In genomic region chr13:35388456-35388855, GRCh38 we compare ENCODE assay signal across 21 cellular contexts.
A peak's percentile ranks its signal among the peaks of the same experiment; 100 is the strongest.
DNase-seq lines count a peak whose midpoint lies in the region; ATAC-seq, FAIRE-seq and TF ChIP-seq lines count a peak whose summit lies in the region.
"Had no signal": no experiment of that assay in that cellular context is flagged by ENCODE, and none has a peak within 500 bp of the region (broad histone marks: within the 10 kb centered on the region; RNA-seq: fewer than 3 reads in every experiment).

No MANE protein-coding gene starts in this region.

- no peaks in the 10 kb centered on the region for H3K36me3 ChIP-seq in HEK293 (ENCODE audit: control insufficient read depth in 2 of 2, insufficient read depth in 1 of 2, low read length in 2 of 2)
- no peaks in the 10 kb centered on the region for H3K36me3 ChIP-seq in adipocyte (ENCODE audit: control insufficient read depth, insufficient read depth, low read length, severe bottlenecking)
- no peaks in the 10 kb centered on the region for H3K36me3 ChIP-seq in mesendoderm (ENCODE audit: control insufficient read depth, insufficient read depth, low read length)

- H3K4me1 ChIP-seq in HEK293 (ENCODE audit: control insufficient read depth, insufficient read depth, low read length) = peaks cover 8% of the 10 kb centered on the region; the same call in 1 of the 2 replicates
- peaks cover 26% of the 10 kb centered on the region for H3K4me1 ChIP-seq in adipocyte (ENCODE audit: control insufficient read depth, insufficient read depth, low read length)
- H3K4me1 ChIP-seq in mesendoderm (ENCODE audit: control insufficient read depth, low read depth, low read length) = no peaks in the 10 kb centered on the region

- H4K5ac ChIP-seq in mesendoderm (ENCODE audit: low read length) = no peak overlapping the region

- DNase-seq in adipocyte (ENCODE audit: low read depth) (peak; percentile 24), glutamatergic neuron (no peak), skeletal muscle cell (ENCODE audit: low read depth) (peak; percentile 32), DMS153 treated with DMSO at 0.1 percent for 48 hours (lab: John Stamatoyannopoulos, UW; ENCODE audit: unreplicated experiment) (no peak), left lobe of liver (ENCODE audit: low spot score) (no peak), frontal cortex (ENCODE audit: low spot score in 2 of 2) (no peak), mesendoderm (no peak)
- DNase-seq: activated CD4-positive, alpha-beta T cell treated with anti-CD3 and anti-CD28 coated beads, Interleukin-2, amount 10 ng/mL, durations not matched to agents 24 days and 14 days; activated CD8-positive, alpha-beta memory T cell treated with anti-CD3 and anti-CD28 coated beads, Interleukin-2, amount 50 U/mL, for 48 hours; activated gamma-delta T cell treated with Interleukin-2 at 50 U/mL for 16 hours; anterior cingulate cortex; COR-L47; head of caudate nucleus; NCI-H2029 treated with DMSO at 0.1 percent for 48 hours; occipital lobe; PC-9; stimulated activated CD4-positive, alpha-beta T cell treated with anti-CD3 and anti-CD28 coated beads, Interleukin-4, amount 100 ng/mL, for 1 hour; substantia nigra had no signal

- H3K27me3 Mint-ChIP-seq in glutamatergic neuron (ENCODE audit: unreplicated experiment) = no peaks in the 10 kb centered on the region
- H3K27me3 Mint-ChIP-seq: activated CD4-positive, alpha-beta T cell treated with anti-CD3 and anti-CD28 coated beads, Interleukin-2, amount 10 ng/mL, durations not matched to agents 24 days and 14 days; memory B cell had no signal

- no peak overlapping the region for H2BK15ac ChIP-seq in mesendoderm (replicated peaks; ENCODE audit: low read depth)

- no peak overlapping the region for H3K18ac ChIP-seq in mesendoderm (ENCODE audit: low read length)

- H3K4me1 Mint-ChIP-seq in glutamatergic neuron (ENCODE audit: low read depth, unreplicated experiment) = peaks cover 50% of the 10 kb centered on the region
- H3K4me1 Mint-ChIP-seq: activated CD4-positive, alpha-beta T cell treated with anti-CD3 and anti-CD28 coated beads, Interleukin-2, amount 10 ng/mL, durations not matched to agents 24 days and 14 days; memory B cell had no signal

- no peak overlapping the region for H2BK5ac ChIP-seq in mesendoderm (ENCODE audit: low read length)

- no peak for ATAC-seq in left lobe of liver

- H3K9me3 ChIP-seq in HEK293 (ENCODE audit: control insufficient read depth, insufficient read depth, low read depth, low read length) (no peaks in the 10 kb centered on the region), adipocyte (ENCODE audit: control insufficient read depth, low read length) (no peaks in the 10 kb centered on the region)

- no peak overlapping the region for H2AK5ac ChIP-seq in mesendoderm (ENCODE audit: low read length)

- no peak overlapping the region for H3K56ac ChIP-seq in mesendoderm (ENCODE audit: low read length)

- H3K4me2 ChIP-seq in mesendoderm (ENCODE audit: low read length) = no peak overlapping the region
- H3K4me2 ChIP-seq: PC-9 had no signal

- no peak overlapping the region for H3K23ac ChIP-seq in mesendoderm (ENCODE audit: low read length)

- H4K8ac ChIP-seq in mesendoderm (ENCODE audit: low read depth, low read length) = no peak overlapping the region

- H3K4ac ChIP-seq in mesendoderm (ENCODE audit: low read depth, low read length) = no peak overlapping the region

- H3K36me3 Mint-ChIP-seq in glutamatergic neuron (ENCODE audit: unreplicated experiment) = no peaks in the 10 kb centered on the region

- FAIRE-seq in frontal cortex (lab: Jason Lieb, UNC) = no peak

- H3K9ac ChIP-seq in adipocyte (ENCODE audit: low read length) = peak overlapping the region; percentile 72
- H3K9ac ChIP-seq in mesendoderm (ENCODE audit: low read length) = no peak overlapping the region

- peaks cover 6% of the 10 kb centered on the region for H3K9me3 Mint-ChIP-seq in glutamatergic neuron (ENCODE audit: unreplicated experiment)
- H3K9me3 Mint-ChIP-seq: activated CD4-positive, alpha-beta T cell treated with anti-CD3 and anti-CD28 coated beads, Interleukin-2, amount 10 ng/mL, durations not matched to agents 24 days and 14 days; memory B cell had no signal

- H3K27me3 ChIP-seq in adipocyte (replicated peaks; ENCODE audit: control insufficient read depth, insufficient read depth, low read length) = no peaks in the 10 kb centered on the region
- no peaks in the 10 kb centered on the region for H3K27me3 ChIP-seq in mesendoderm (ENCODE audit: insufficient read depth, low read length, poor library complexity)

- H3K4me3 Mint-ChIP-seq in glutamatergic neuron (ENCODE audit: unreplicated experiment) = peak overlapping the region; percentile 68
- H3K4me3 Mint-ChIP-seq: activated CD4-positive, alpha-beta T cell treated with anti-CD3 and anti-CD28 coated beads, Interleukin-2, amount 10 ng/mL, durations not matched to agents 24 days and 14 days; memory B cell had no signal

- no peak overlapping the region for H3K27ac ChIP-seq in HEK293 (ENCODE audit: extremely low read depth, low read depth, low read length)
- no peak overlapping the region for H3K27ac ChIP-seq in mesendoderm (ENCODE audit: low read depth, low read length)
- H3K27ac ChIP-seq: coronary artery, PC-9 had no signal

- TF ChIP-seq CTCF in HEK293 (tag by site-specific recombination; IDR thresholded peaks at IDR 0.05) (no peak), glutamatergic neuron (IDR thresholded peaks at IDR 0.05; ENCODE audit: partially characterized antibody, unreplicated experiment) (no peak)

- CTCF ChIA-PET in HEK293 (lab: Yijun Ruan, JAX) = no interaction called here

- H2BK120ac ChIP-seq in mesendoderm (ENCODE audit: low read depth, low read length) = no peak overlapping the region

- peak overlapping the region; percentile 92 for H3K27ac Mint-ChIP-seq in glutamatergic neuron (ENCODE audit: unreplicated experiment)
- H3K27ac Mint-ChIP-seq: activated CD4-positive, alpha-beta T cell treated with anti-CD3 and anti-CD28 coated beads, Interleukin-2, amount 10 ng/mL, durations not matched to agents 24 days and 14 days; memory B cell had no signal

- H3K4me3 ChIP-seq in HEK293 (ENCODE audit: low read depth, low read length) (no peak overlapping the region), adipocyte (ENCODE audit: low read length) (peak overlapping the region; percentile 73), skeletal muscle cell (ENCODE audit: low read depth, low read length) (no peak overlapping the region), mesendoderm (ENCODE audit: low read length) (no peak overlapping the region)
- H3K4me3 ChIP-seq: coronary artery, PC-9 had no signal

- no peaks in the 10 kb centered on the region for H3K79me1 ChIP-seq in mesendoderm (ENCODE audit: low read length)

- POLR2A ChIA-PET in HEK293 (lab: Yijun Ruan, JAX) = no interaction called here

- H3K79me2 ChIP-seq in mesendoderm (ENCODE audit: control insufficient read depth, insufficient read depth, low read length) = no peaks in the 10 kb centered on the region

TF ChIP-seq in HEK293, 187 proteins besides CTCF, POLR2A, EP300 and RAD21:
- TF ChIP-seq PRDM6 (tag by site-specific recombination; IDR thresholded peaks at IDR 0.05) = 0 out of 2 replicates have a peak, but pooled peaks have one; percentile 29
- no peak for TF ChIP-seq ZNF426 (tag by site-specific recombination; IDR thresholded peaks at IDR 0.05)
- no peak for TF ChIP-seq ZNF302 (tag by site-specific recombination; IDR thresholded peaks at IDR 0.05; ENCODE audit: low read depth)
- TF ChIP-seq ZNF202 (tag by site-specific recombination; IDR thresholded peaks at IDR 0.05; ENCODE audit: borderline replicate concordance) = no peak
- TF ChIP-seq ZNF391 (tag by site-specific recombination; IDR thresholded peaks at IDR 0.05; ENCODE audit: borderline replicate concordance, low read depth) = no peak

Comparison
In these comparisons a context has a peak if more than half of its experiments do, and no peak if none do; other contexts are left out.
1. DNase-seq: peak in adipocyte (single experiment) and skeletal muscle cell (single experiment); none in glutamatergic neuron (single experiment), DMS153 treated with DMSO at 0.1 percent for 48 hours (single experiment), left lobe of liver (single experiment), frontal cortex (0 of 2) and mesendoderm (single experiment).